1 cellular context compared by ENCODE assay signal in the genomic region with DNA sequence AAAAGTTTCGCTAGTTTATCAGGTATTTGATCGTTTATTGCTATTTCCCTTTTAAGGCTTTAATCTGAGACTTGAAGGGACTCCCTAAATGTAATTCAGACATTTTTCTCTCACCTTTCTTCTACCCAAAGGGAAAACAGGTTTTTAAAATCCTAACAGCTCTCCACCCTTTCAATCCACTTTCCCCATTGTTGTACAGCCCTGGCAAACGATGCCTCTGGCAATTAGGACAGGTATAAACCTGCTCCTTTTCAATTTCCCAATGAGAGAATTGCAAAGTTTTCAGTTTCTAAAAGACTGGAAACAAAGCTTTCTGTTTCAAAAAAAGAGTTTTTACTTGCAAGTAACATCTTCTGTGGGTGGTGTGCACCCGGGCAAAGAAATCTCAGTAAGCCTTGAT.
TF ChIP-seq lines count a peak whose summit lies in the region.

No MANE protein-coding gene starts in this region.

TF ChIP-seq in IMR-90, 13 proteins besides CTCF, POLR2A, EP300 and RAD21 (continued from another document):
- TF ChIP-seq ELK1 (IDR thresholded peaks at IDR 0.05; ENCODE audit: borderline replicate concordance, low read depth, low read length) (no peak), MAZ (IDR thresholded peaks at IDR 0.05; ENCODE audit: borderline replicate concordance, low read depth, low read length) (no peak), NFE2L2 (IDR thresholded peaks at IDR 0.05; ENCODE audit: low read depth, low read length) (no peak)
